In genomic region chr11:16375664-16376063, GRCh38 we compare ENCODE assay signal across 2 cellular contexts. TPM values are rescaled to one million over a fixed set of nuclear protein-coding genes. Genes with fewer than 3 reads are reported as not detected.
"Had no signal": no experiment of that assay in that cellular context is flagged by ENCODE, and none has a peak within 500 bp of the region (broad histone marks: within the 10 kb centered on the region; RNA-seq: fewer than 3 reads in every experiment).

No MANE protein-coding gene starts in this region.

RNA-seq across cellular contexts. Expression of gene SOX6, which starts 19.3 kb away (rescaled TPM):
- polyA plus RNA-seq: immature natural killer cell; naive thymus-derived CD4-positive, alpha-beta T cell had no signal
